In genomic region chrX:100931925-100932285, GRCh38 we compare ENCODE assay signal across 15 cellular contexts. TPM values are rescaled to one million over a fixed set of nuclear protein-coding genes. Genes with fewer than 3 reads are reported as not detected.
DNase-seq lines count a peak whose midpoint lies in the region; ATAC-seq lines count a peak whose summit lies in the region.
"Had no signal": no experiment of that assay in that cellular context is flagged by ENCODE, and none has a peak within 500 bp of the region (broad histone marks: within the 10 kb centered on the region; RNA-seq: fewer than 3 reads in every experiment).

No MANE protein-coding gene starts in this region.

- H3K9me3 Mint-ChIP-seq in activated naive CD4-positive, alpha-beta T cell treated with anti-CD3 and anti-CD28 coated beads for 36 hours, result peaks cover 6% of the 10 kb centered on the region
- H3K9me3 Mint-ChIP-seq in stimulated activated naive B cell treated with anti-CD40 and anti-IgM and Interleukin-4, amounts not matched to agents 10 μg/mL and 1 μg/mL and 100 μg/mL, for 72 hours, result peaks cover 6 to 7% of the 10 kb centered on the region in 2 donors
- H3K9me3 Mint-ChIP-seq: effector memory CD8-positive, alpha-beta T cell had no signal

- peak; percentile 25 for ATAC-seq in HG02588 (IDR thresholded peaks at IDR 0.05; ENCODE audit: unreplicated experiment)
- ATAC-seq in HG03439 (IDR thresholded peaks at IDR 0.05; ENCODE audit: unreplicated experiment), result peak; percentile 15
- peak; percentile 56 to 62 for ATAC-seq in stimulated activated naive B cell treated with anti-CD40 and anti-IgM and Interleukin-4, amounts not matched to agents 10 μg/mL and 1 μg/mL and 100 μg/mL, for 72 hours (replicated peaks)
- ATAC-seq: effector memory CD8-positive, alpha-beta T cell; foreskin keratinocyte had no signal

- H3K27me3 Mint-ChIP-seq in activated naive CD4-positive, alpha-beta T cell treated with anti-CD3 and anti-CD28 coated beads for 36 hours (ENCODE audit: low read depth), result no peaks in the 10 kb centered on the region
- no peaks in the 10 kb centered on the region for H3K27me3 Mint-ChIP-seq in stimulated activated naive B cell treated with anti-CD40 and anti-IgM and Interleukin-4, amounts not matched to agents 10 μg/mL and 1 μg/mL and 100 μg/mL, for 72 hours
- H3K27me3 Mint-ChIP-seq: brain had no signal

- H3K4me3 Mint-ChIP-seq in activated naive CD4-positive, alpha-beta T cell treated with anti-CD3 and anti-CD28 coated beads for 36 hours, result no peak overlapping the region
- H3K4me3 Mint-ChIP-seq in stimulated activated naive B cell treated with anti-CD40 and anti-IgM and Interleukin-4, amounts not matched to agents 10 μg/mL and 1 μg/mL and 100 μg/mL, for 72 hours, result peak overlapping the region; percentile 20 to 37

- H3K27ac Mint-ChIP-seq in activated naive CD4-positive, alpha-beta T cell treated with anti-CD3 and anti-CD28 coated beads for 36 hours, result peak overlapping the region; percentile 13
- H3K27ac Mint-ChIP-seq in stimulated activated naive B cell treated with anti-CD40 and anti-IgM and Interleukin-4, amounts not matched to agents 10 μg/mL and 1 μg/mL and 100 μg/mL, for 72 hours, result peak overlapping the region; percentile 93
- H3K27ac Mint-ChIP-seq: brain; effector memory CD8-positive, alpha-beta T cell had no signal

- H3K36me3 Mint-ChIP-seq in activated naive CD4-positive, alpha-beta T cell treated with anti-CD3 and anti-CD28 coated beads for 36 hours (ENCODE audit: low read depth), result no peaks in the 10 kb centered on the region
- peaks cover 6 to 9% of the 10 kb centered on the region in 2 donors for H3K36me3 Mint-ChIP-seq in stimulated activated naive B cell treated with anti-CD40 and anti-IgM and Interleukin-4, amounts not matched to agents 10 μg/mL and 1 μg/mL and 100 μg/mL, for 72 hours
- H3K36me3 Mint-ChIP-seq: brain had no signal

- DNase-seq in activated naive CD4-positive, alpha-beta T cell treated with anti-CD3 and anti-CD28 coated beads for 36 hours, result no peak
- no peak for DNase-seq in activated naive CD4-positive, alpha-beta T cell treated with Interleukin-2 at 50 U/mL for 16 hours
- no peak for DNase-seq in stimulated activated naive B cell treated with anti-CD40 and anti-IgM and Interleukin-4, amounts not matched to agents 10 μg/mL and 1 μg/mL and 100 μg/mL, for 72 hours
- DNase-seq in NCI-H2081 treated with DMSO at 0.1 percent for 48 hours (lab: John Stamatoyannopoulos, UW) (no peak), UCSD-AML1 (lab: John Stamatoyannopoulos, UW; ENCODE audit: unreplicated experiment) (no peak), GM19240 (ENCODE audit: insufficient read length, low spot score) (no peak)
- DNase-seq: activated CD4-positive, alpha-beta T cell treated with anti-CD3 and anti-CD28 coated beads for 1 hour; activated effector memory CD4-positive, alpha-beta T cell treated with Interleukin-2 at 50 U/mL for 16 hours; effector memory CD8-positive, alpha-beta T cell; foreskin keratinocyte; NCI-H226; Peyer's patch had no signal

- CTCF ChIA-PET in activated naive CD4-positive, alpha-beta T cell treated with anti-CD3 and anti-CD28 coated beads for 36 hours (lab: Charles Lee), result no interaction called here

- intact Hi-C loops in activated naive CD4-positive, alpha-beta T cell treated with anti-CD3 and anti-CD28 coated beads for 36 hours (cut with micrococcal nuclease), result no loop called here

- peaks cover 30% of the 10 kb centered on the region for H3K4me1 Mint-ChIP-seq in activated naive CD4-positive, alpha-beta T cell treated with anti-CD3 and anti-CD28 coated beads for 36 hours (ENCODE audit: low read depth)
- peaks cover 22 to 26% of the 10 kb centered on the region in 2 donors for H3K4me1 Mint-ChIP-seq in stimulated activated naive B cell treated with anti-CD40 and anti-IgM and Interleukin-4, amounts not matched to agents 10 μg/mL and 1 μg/mL and 100 μg/mL, for 72 hours

RNA-seq across cellular contexts. Expression of gene XKRX, which starts 3.2 kb away (rescaled TPM):
- under 1 TPM; 0.64 to 0.72 TPM for total RNA-seq in activated naive CD4-positive, alpha-beta T cell treated with anti-CD3 and anti-CD28 coated beads for 36 hours

RNA-seq across cellular contexts. Expression of gene ARL13A, which starts 37.6 kb away (rescaled TPM):
- not detected for total RNA-seq in activated naive CD4-positive, alpha-beta T cell treated with anti-CD3 and anti-CD28 coated beads for 36 hours
- total RNA-seq: foreskin keratinocyte, Peyer's patch had no signal

RNA-seq across cellular contexts. Expression of gene NOX1, which starts 57.7 kb away (rescaled TPM):
- total RNA-seq in activated naive CD4-positive, alpha-beta T cell treated with anti-CD3 and anti-CD28 coated beads for 36 hours, result not detected
- total RNA-seq: foreskin keratinocyte had no signal
